ENCODE assay signal across 9 cellular contexts in the genomic region with DNA sequence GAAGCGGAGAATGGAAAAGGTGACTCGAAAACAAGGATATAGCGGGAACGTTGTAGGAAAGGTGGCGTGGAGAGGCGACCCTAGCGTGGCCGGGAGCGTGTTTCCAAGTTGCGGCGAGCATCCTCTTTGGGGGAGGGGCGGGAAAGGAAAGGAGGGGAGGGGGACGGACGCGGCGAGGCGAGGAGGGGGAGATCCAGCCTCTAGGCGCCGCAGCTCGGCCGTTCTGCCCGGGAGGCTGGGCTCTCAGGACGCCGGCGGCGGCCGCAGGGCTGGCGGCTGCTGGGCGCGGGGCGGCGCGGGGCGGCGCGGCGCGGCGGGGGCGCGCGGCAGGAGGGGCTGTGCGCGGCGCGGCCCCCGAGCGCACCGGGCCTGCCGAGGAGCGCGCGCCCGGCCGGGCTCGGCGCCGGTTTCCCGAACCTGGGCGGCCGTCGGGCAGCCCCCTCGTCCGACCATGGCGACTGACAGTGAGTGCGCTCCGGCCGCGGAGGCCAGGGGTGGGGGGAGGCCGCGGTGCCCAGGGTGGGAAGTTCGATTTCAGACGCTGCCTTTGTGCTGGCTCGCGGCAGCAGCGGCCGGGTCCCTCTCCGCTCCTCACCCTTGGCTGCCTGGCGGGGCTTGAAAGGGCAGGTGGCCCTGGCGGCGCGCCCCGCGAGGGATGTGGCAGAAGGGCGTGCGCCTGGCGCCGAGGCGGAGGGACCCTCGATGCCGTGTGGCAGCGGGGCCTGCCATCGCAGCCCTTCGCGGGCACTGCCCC. TPM values are rescaled to one million over a fixed set of nuclear protein-coding genes. Genes with fewer than 3 reads are reported as not detected.
DNase-seq lines count a peak whose midpoint lies in the region; ATAC-seq, FAIRE-seq and TF ChIP-seq lines count a peak whose summit lies in the region.
"Had no signal": no experiment of that assay in that cellular context is flagged by ENCODE, and none has a peak within 500 bp of the region (broad histone marks: within the 10 kb centered on the region; RNA-seq: fewer than 3 reads in every experiment).

A gene (plus strand): TSS at position 357 of the 754 bp plus-strand sequence.

- H4K5ac ChIP-seq in H9 (ENCODE audit: insufficient read length, low read depth, low read length), result no peak within 1 kb of the TSS

- peak within 1 kb of the TSS; percentile 46 for H2AFZ ChIP-seq in H9 (ENCODE audit: low read length)

- H2BK20ac ChIP-seq in H9 (ENCODE audit: low read depth, low read length, poor library complexity, severe bottlenecking), result no peak within 1 kb of the TSS

- H3K4me3 ChIP-seq in A549, result peak within 1 kb of the TSS; percentile 58
- peak within 1 kb of the TSS; percentile 74 for H3K4me3 ChIP-seq in iPS-11a (ENCODE audit: low read depth, low read length)

- H3K27ac ChIP-seq in A549 (peak within 1 kb of the TSS; percentile 23 to 78; a peak in 3 of 6 replicates), H9 (ENCODE audit: insufficient read length, low read depth, low read length) (no peak within 1 kb of the TSS)

- H3K4me1 ChIP-seq in A549 (no peaks in the 10 kb centered on the region; the same call in 2 of the 3 replicates), H9 (ENCODE audit: insufficient read depth, low read length) (no peaks in the 10 kb centered on the region)

- no peak within 1 kb of the TSS for H4K91ac ChIP-seq in H9 (ENCODE audit: insufficient read length, low read depth, low read length)

- no peak within 1 kb of the TSS for H3K18ac ChIP-seq in H9 (ENCODE audit: insufficient read length, low read depth, low read length)

- H2BK12ac ChIP-seq in H9 (ENCODE audit: insufficient read length, low read depth, low read length), result no peak within 1 kb of the TSS

- no peak for TF ChIP-seq RAD21 in A549 (conservative IDR thresholded peaks at IDR 0.05 in 1 of 2, IDR thresholded peaks at IDR 0.05 in 1 of 2)

- H3K9me3 Mint-ChIP-seq in H9, result peaks cover 0 to 3% of the 10 kb centered on the region in 2 experiments; a peak in 4 of 5 replicates
- H3K9me3 Mint-ChIP-seq in activated naive CD4-positive, alpha-beta T cell treated with anti-CD3 and anti-CD28 coated beads, Interleukin-2, amount 50 U/mL, for 72 hours, result no peaks in the 10 kb centered on the region
- H3K9me3 Mint-ChIP-seq in stimulated activated effector memory CD8-positive, alpha-beta T cell treated with anti-CD3 and anti-CD28 coated beads, Interleukin-12 subunit alpha, Interleukin-12 subunit beta, amount 100 ng/mL, for 72 hours, result no peaks in the 10 kb centered on the region

- CTCF ChIA-PET in A549 (lab: Yijun Ruan, JAX), result interaction anchor here (0.6 to 1.0 kb wide), 2 partner anchors 11 to 355 kb away, joined by 3 read pairs; no protein-coding TSS in a partner anchor

- peak within 1 kb of the TSS; percentile 10 for H3K9ac ChIP-seq in H9 (ENCODE audit: extremely low read depth, insufficient read length, low read length)

- no peak within 1 kb of the TSS for H2BK5ac ChIP-seq in H9 (ENCODE audit: insufficient read length, low read length)

- no peak within 1 kb of the TSS for H4K8ac ChIP-seq in H9 (replicated peaks; ENCODE audit: insufficient read length, low read depth, low read length)

- peak within 1 kb of the TSS; percentile 79 to 94 for H3K4me3 Mint-ChIP-seq in H9
- peak within 1 kb of the TSS; percentile 70 for H3K4me3 Mint-ChIP-seq in stimulated activated effector memory CD8-positive, alpha-beta T cell treated with anti-CD3 and anti-CD28 coated beads, Interleukin-12 subunit alpha, Interleukin-12 subunit beta, amount 100 ng/mL, for 72 hours

- peak within 1 kb of the TSS; percentile 50; the same call in 1 of the 2 replicates for H3K14ac ChIP-seq in H9 (ENCODE audit: insufficient read depth, low read length)

- TF ChIP-seq CTCF in A549 (IDR thresholded peaks at IDR 0.05) (no peak), H9 (conservative IDR thresholded peaks at IDR 0.05) (no peak)

- POLR2A ChIA-PET in A549 (lab: Yijun Ruan, JAX), result no interaction called here

- no peak for TF ChIP-seq POLR2A in A549 (IDR thresholded peaks at IDR 0.05; ENCODE audit: low read length)

- peaks cover 9 to 10% of the 10 kb centered on the region in 2 experiments; a peak in 3 of 4 replicates for H3K4me1 Mint-ChIP-seq in H9
- peaks cover 12% of the 10 kb centered on the region for H3K4me1 Mint-ChIP-seq in stimulated activated effector memory CD8-positive, alpha-beta T cell treated with anti-CD3 and anti-CD28 coated beads, Interleukin-12 subunit alpha, Interleukin-12 subunit beta, amount 100 ng/mL, for 72 hours

- H3K56ac ChIP-seq in H9 (ENCODE audit: insufficient read length, low read depth, low read length), result no peak within 1 kb of the TSS

- H3K4me2 ChIP-seq in A549 (peak within 1 kb of the TSS; percentile 75), H9 (ENCODE audit: insufficient read depth, insufficient read length, low read length) (peak within 1 kb of the TSS; percentile 65)

- H3K9me3 ChIP-seq in A549 (no peaks in the 10 kb centered on the region), H9 (ENCODE audit: control insufficient read depth, low read depth, low read length) (no peaks in the 10 kb centered on the region)

- H2AK5ac ChIP-seq in H9 (ENCODE audit: insufficient read length, low read length), result no peak within 1 kb of the TSS

- H3K36me3 Mint-ChIP-seq in H9 (ENCODE audit: insufficient read depth in 1 of 3, low read depth in 3 of 3), result peaks cover 0 to 2% (median 0%) of the 10 kb centered on the region in 3 experiments; a peak in 2 of 7 replicates
- H3K36me3 Mint-ChIP-seq in activated naive CD4-positive, alpha-beta T cell treated with anti-CD3 and anti-CD28 coated beads, Interleukin-2, amount 50 U/mL, for 72 hours, result peaks cover 7 to 16% of the 10 kb centered on the region in 2 donors
- H3K36me3 Mint-ChIP-seq in stimulated activated effector memory CD8-positive, alpha-beta T cell treated with anti-CD3 and anti-CD28 coated beads, Interleukin-12 subunit alpha, Interleukin-12 subunit beta, amount 100 ng/mL, for 72 hours, result no peaks in the 10 kb centered on the region

- TF ChIP-seq EP300 in A549 (IDR thresholded peaks at IDR 0.05), result no peak

- peaks cover 6% of the 10 kb centered on the region for H3K23me2 ChIP-seq in H9 (ENCODE audit: insufficient read length, low read depth, low read length, poor library complexity, severe bottlenecking)

- no peaks in the 10 kb centered on the region for H3K79me1 ChIP-seq in H9 (ENCODE audit: insufficient read depth, low read depth, low read length, poor library complexity, severe bottlenecking)

- H3K79me2 ChIP-seq in H9 (ENCODE audit: insufficient read depth, low read length), result no peaks in the 10 kb centered on the region

- H3K27ac Mint-ChIP-seq in H9, result peak within 1 kb of the TSS in 1 of 3 experiments; percentile 37; a peak in 3 of 7 replicates
- no peak within 1 kb of the TSS for H3K27ac Mint-ChIP-seq in activated naive CD4-positive, alpha-beta T cell treated with anti-CD3 and anti-CD28 coated beads, Interleukin-2, amount 50 U/mL, for 72 hours
- peak within 1 kb of the TSS; percentile 30 for H3K27ac Mint-ChIP-seq in stimulated activated effector memory CD8-positive, alpha-beta T cell treated with anti-CD3 and anti-CD28 coated beads, Interleukin-12 subunit alpha, Interleukin-12 subunit beta, amount 100 ng/mL, for 72 hours

- DNase-seq in A549 (ENCODE audit: low read depth in 1 of 2, low spot score in 1 of 2) (no peak), H9 (peak; percentile 52), DMS153 treated with DMSO at 0.1 percent for 48 hours (lab: John Stamatoyannopoulos, UW; ENCODE audit: unreplicated experiment) (no peak), SHP77 (lab: John Stamatoyannopoulos, UW) (no peak), NCI-H226 (no peak)
- peak in 1 of 2 donors; percentile 19 for DNase-seq in activated naive CD4-positive, alpha-beta T cell treated with anti-CD3 and anti-CD28 coated beads, Interleukin-2, amount 50 U/mL, for 72 hours (ENCODE audit: low spot score in 2 of 2)
- peak in 1 of 2 donors; percentile 55 for DNase-seq in stimulated activated effector memory CD8-positive, alpha-beta T cell treated with anti-CD3 and anti-CD28 coated beads, Interleukin-12 subunit alpha, Interleukin-12 subunit beta, amount 100 ng/mL, for 72 hours (ENCODE audit: low spot score in 2 of 2)

- WGBS in A549 (ENCODE audit: missing lambda C conversion rate), result 48% methylated on average over 23 of the region's 95 CpGs
- no CpG with 5 or more reads among the region's 95 CpGs for WGBS in H9 (ENCODE audit: extremely low coverage, insufficient read length, low lambda C conversion rate)

- ATAC-seq in A549, result peak; percentile 65 to 75
- ATAC-seq in activated naive CD4-positive, alpha-beta T cell treated with anti-CD3 and anti-CD28 coated beads, Interleukin-2, amount 50 U/mL, for 72 hours, result peak; percentile 16 to 64
- ATAC-seq in stimulated activated effector memory CD8-positive, alpha-beta T cell treated with anti-CD3 and anti-CD28 coated beads, Interleukin-12 subunit alpha, Interleukin-12 subunit beta, amount 100 ng/mL, for 72 hours, result peak; percentile 34

- no peaks in the 10 kb centered on the region for H4K20me1 ChIP-seq in H9 (ENCODE audit: control insufficient read depth, insufficient read depth, insufficient read length)

- no peak within 1 kb of the TSS; the same call in 1 of the 2 replicates for H2BK15ac ChIP-seq in H9 (ENCODE audit: low read depth, low read length)

- no peak within 1 kb of the TSS for H3K4ac ChIP-seq in H9 (ENCODE audit: low read depth, low read length)

- H2BK120ac ChIP-seq in H9 (ENCODE audit: low read depth, low read length, poor library complexity, severe bottlenecking), result no peak within 1 kb of the TSS

- H3K23ac ChIP-seq in H9 (ENCODE audit: insufficient read length, low read depth, low read length), result no peak within 1 kb of the TSS

- no peak for FAIRE-seq in A549 (lab: Jason Lieb, UNC)
- FAIRE-seq: GM18507 had no signal

- no peak within 1 kb of the TSS for H3T11ph ChIP-seq in H9 (ENCODE audit: low read length)

- peaks cover 62% of the 10 kb centered on the region for H3K27me3 Mint-ChIP-seq in H9 (ENCODE audit: low read depth)

- peaks cover 15% of the 10 kb centered on the region for H3K27me3 ChIP-seq in H9 (ENCODE audit: insufficient read depth, low read length)

TF ChIP-seq in A549, 52 proteins besides CTCF, POLR2A, EP300 and RAD21:
- TF ChIP-seq KDM5A (IDR thresholded peaks at IDR 0.05) (no peak), ZNF302 (CRISPR knock-in tag; IDR thresholded peaks at IDR 0.05) (no peak), TP53 (CRISPR knock-in tag; IDR thresholded peaks at IDR 0.05) (no peak), MYC (IDR thresholded peaks at IDR 0.05; ENCODE audit: borderline replicate concordance, low read length) (no peak), ZFP36 (IDR thresholded peaks at IDR 0.05; ENCODE audit: borderline replicate concordance, partially characterized antibody) (no peak), CHD4 (IDR thresholded peaks at IDR 0.05; ENCODE audit: borderline replicate concordance) (no peak)

RNA-seq across cellular contexts. Expression of the gene that starts here (rescaled TPM):
- polyA plus RNA-seq in A549 (2011; rRNA removed), result 0.11 and 0.17 TPM in 2 replicates
- polyA plus RNA-seq in A549 (2012; cell fraction: cytosol; rRNA removed), result 0.03 and 0.04 TPM in 2 replicates
- under 0.01 and 0.10 TPM in 2 replicates for polyA plus RNA-seq in A549 (2012; cell fraction: nucleus; rRNA removed)
- 0.07 to 0.26 TPM (median 0.20 TPM) in 3 replicates for polyA plus RNA-seq in A549 (2017; fragmentation: RNase III; extraction: RNeasy Plus Mini Kit Qiagen cat#74134 plus additional on column Dnase treatment)
- 0.88 and 1.1 TPM in 2 replicates for polyA minus RNA-seq in A549 (2011; rRNA and poly(A)+ RNA removed)
- 0.97 and 1.7 TPM in 2 replicates for total RNA-seq in H9 (2021)
- not detected for total RNA-seq in activated naive CD4-positive, alpha-beta T cell treated with anti-CD3 and anti-CD28 coated beads, Interleukin-2, amount 50 U/mL, for 72 hours

Comparison
In these comparisons a context has a peak if more than half of its experiments do, and no peak if none do; other contexts are left out.
1. Peak in ATAC-seq in activated naive CD4-positive, alpha-beta T cell treated with anti-CD3 and anti-CD28 coated beads, Interleukin-2, amount 50 U/mL, for 72 hours; RNA of the gene not detected or under 1 TPM.